ENCODE assay signal across 7 cellular contexts in genomic region chr3:34361921-34362320, GRCh38.
DNase-seq lines count a peak whose midpoint lies in the region; ATAC-seq and TF ChIP-seq lines count a peak whose summit lies in the region.

No MANE protein-coding gene starts in this region.

- peaks cover 7% of the 10 kb centered on the region for H3K4me1 ChIP-seq in A673 (ENCODE audit: insufficient read depth, low read length, poor library complexity, severe bottlenecking)
- H3K4me1 ChIP-seq in PC-9 (replicated peaks; ENCODE audit: insufficient read depth) = no peaks in the 10 kb centered on the region
- no peaks in the 10 kb centered on the region for H3K4me1 ChIP-seq in stomach

- POLR2A ChIA-PET in A673 (lab: Charles Lee; ENCODE audit: low non-redundant PET) = no interaction called here
- POLR2A ChIA-PET in PC-9 (lab: Charles Lee; ENCODE audit: unreplicated experiment) = no interaction called here

- H3K36me3 ChIP-seq in A673 (ENCODE audit: insufficient read depth, low read length, poor library complexity, severe bottlenecking) = no peaks in the 10 kb centered on the region
- H3K36me3 ChIP-seq in PC-9 (ENCODE audit: low read depth) = no peaks in the 10 kb centered on the region
- H3K36me3 ChIP-seq in stomach = no peaks in the 10 kb centered on the region

- DNase-seq in medulla oblongata (ENCODE audit: extremely low spot score) (peak; percentile 75), A673 (ENCODE audit: low spot score) (no peak), PC-9 (no peak), stomach (no peak)

- H3K9me3 ChIP-seq in A673 (ENCODE audit: low read depth, low read length, poor library complexity, severe bottlenecking) = no peaks in the 10 kb centered on the region
- H3K9me3 ChIP-seq in PC-9 (ENCODE audit: insufficient read depth, low read depth) = no peaks in the 10 kb centered on the region
- no peaks in the 10 kb centered on the region for H3K9me3 ChIP-seq in stomach

- ATAC-seq in GM18868 (IDR thresholded peaks at IDR 0.05; ENCODE audit: unreplicated experiment) = peak; percentile 94
- peak; percentile 96 for ATAC-seq in GM21529 (IDR thresholded peaks at IDR 0.05; ENCODE audit: unreplicated experiment)
- ATAC-seq in HG03442 (IDR thresholded peaks at IDR 0.05; ENCODE audit: unreplicated experiment) = peak; percentile 93

- no peak for TF ChIP-seq POLR2A in stomach (IDR thresholded peaks at IDR 0.05)

- no peak overlapping the region for H3K4me2 ChIP-seq in PC-9

- H3K27me3 ChIP-seq in A673 (replicated peaks; ENCODE audit: insufficient read depth, low read depth, low read length, poor library complexity) (no peaks in the 10 kb centered on the region), PC-9 (ENCODE audit: insufficient read depth, low read depth) (no peaks in the 10 kb centered on the region), stomach (no peaks in the 10 kb centered on the region)

- no peak overlapping the region for H3K27ac ChIP-seq in A673 (ENCODE audit: low read depth, low read length, poor library complexity, severe bottlenecking)
- no peak overlapping the region for H3K27ac ChIP-seq in PC-9
- no peak overlapping the region for H3K27ac ChIP-seq in stomach

- no peaks in the 10 kb centered on the region for H3F3A ChIP-seq in PC-9 (ENCODE audit: insufficient read depth, low read depth)

- H3K4me3 ChIP-seq in A673 (ENCODE audit: low read depth, low read length, poor library complexity, severe bottlenecking) (no peak overlapping the region), PC-9 (no peak overlapping the region), stomach (no peak overlapping the region)

- H3K79me2 ChIP-seq in PC-9 (ENCODE audit: low read depth) = no peaks in the 10 kb centered on the region

- H4K20me1 ChIP-seq in PC-9 (ENCODE audit: insufficient read depth) = no peaks in the 10 kb centered on the region

- BruUV-seq in A673 (replicated peaks; lab: Mats Ljungman, UMichigan) = no TSS peak
- BruUV-seq in PC-9 (replicated peaks; lab: Mats Ljungman, UMichigan) = no TSS peak

- CTCF ChIA-PET in A673 (lab: Charles Lee) (interaction anchor here (0.7 kb wide), 1 partner anchor 26 kb away, joined by 3 read pairs; no protein-coding TSS in a partner anchor), PC-9 (lab: Charles Lee) (no interaction called here)

- no peak overlapping the region for H2AFZ ChIP-seq in PC-9

- TF ChIP-seq EP300 in stomach (IDR thresholded peaks at IDR 0.05) = no peak

- WGBS in stomach, 5 donors = 73 to 85% (median 82%) methylated on average over 5 of the region's 5 CpGs

- intact Hi-C loops in A673 (cut with micrococcal nuclease; ENCODE audit: unreplicated experiment) = no loop called here
- intact Hi-C loops in PC-9 (cut with micrococcal nuclease; ENCODE audit: unreplicated experiment) = no loop called here
- intact Hi-C loops in stomach (cut with DNase I; ENCODE audit: low total_unique reads) = no loop called here

- TF ChIP-seq CTCF in A673 (conservative IDR thresholded peaks at IDR 0.05; ENCODE audit: low read depth, low read length) (no peak), PC-9 (conservative IDR thresholded peaks at IDR 0.05) (no peak), stomach (IDR thresholded peaks at IDR 0.05) (no peak)

- H3K9me2 ChIP-seq in PC-9 (ENCODE audit: insufficient read depth) = no peaks in the 10 kb centered on the region
